Comparison of ENCODE assay signal across 1 cellular context in the genomic region with DNA sequence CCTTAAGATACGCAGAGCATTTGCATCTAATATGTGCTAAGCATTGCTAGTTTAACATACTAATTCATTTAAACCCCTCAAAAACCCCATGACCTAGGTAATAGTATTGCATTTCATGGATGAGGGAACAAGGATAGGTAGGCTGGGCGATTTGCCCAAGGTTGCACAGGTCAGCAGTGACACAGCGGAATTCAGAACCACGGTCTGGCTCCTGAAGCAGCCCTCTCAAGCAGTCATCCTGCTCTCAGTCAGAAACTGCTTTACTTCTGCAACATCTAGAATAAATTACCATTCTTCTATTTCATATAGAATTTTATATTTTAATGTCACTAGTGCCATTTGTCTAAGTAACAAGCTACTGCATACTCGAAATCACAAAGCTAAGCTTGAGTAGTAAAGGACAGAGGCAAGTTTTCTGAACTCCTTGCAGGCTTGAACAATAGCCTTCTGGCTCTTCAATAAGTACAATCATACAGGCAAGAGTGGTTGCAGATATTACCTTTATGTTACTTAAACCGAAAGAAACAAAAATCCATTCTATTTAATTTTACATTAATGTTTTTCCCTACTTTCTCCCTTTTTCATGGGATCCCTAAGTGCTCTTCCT.
TF ChIP-seq lines count a peak whose summit lies in the region.

No MANE protein-coding gene starts in this region.

TF ChIP-seq in WTC11, 78 proteins besides CTCF, POLR2A, EP300 and RAD21 (continued from another document):
- TF ChIP-seq ZNF281 (CRISPR knock-in tag; IDR thresholded peaks at IDR 0.05): no peak
- no peak for TF ChIP-seq ZNF317 (CRISPR knock-in tag; IDR thresholded peaks at IDR 0.05; ENCODE audit: borderline replicate concordance, low read depth)
- no peak for TF ChIP-seq OVOL2 (CRISPR knock-in tag; IDR thresholded peaks at IDR 0.05; ENCODE audit: borderline replicate concordance)
- TF ChIP-seq ZNF396 (CRISPR knock-in tag; IDR thresholded peaks at IDR 0.05; ENCODE audit: borderline replicate concordance): no peak
- TF ChIP-seq RELA (CRISPR knock-in tag; IDR thresholded peaks at IDR 0.05; ENCODE audit: borderline replicate concordance): no peak
- TF ChIP-seq ZNF423 (CRISPR knock-in tag; IDR thresholded peaks at IDR 0.05): no peak
- TF ChIP-seq, protein P1, sequence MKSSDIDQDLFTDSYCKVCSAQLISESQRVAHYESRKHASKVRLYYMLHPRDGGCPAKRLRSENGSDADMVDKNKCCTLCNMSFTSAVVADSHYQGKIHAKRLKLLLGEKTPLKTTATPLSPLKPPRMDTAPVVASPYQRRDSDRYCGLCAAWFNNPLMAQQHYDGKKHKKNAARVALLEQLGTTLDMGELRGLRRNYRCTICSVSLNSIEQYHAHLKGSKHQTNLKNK (CRISPR knock-in tag; IDR thresholded peaks at IDR 0.05): no peak
- TF ChIP-seq ZNF263 (CRISPR knock-in tag; IDR thresholded peaks at IDR 0.05; ENCODE audit: low read depth): no peak
- TF ChIP-seq, protein P2, sequence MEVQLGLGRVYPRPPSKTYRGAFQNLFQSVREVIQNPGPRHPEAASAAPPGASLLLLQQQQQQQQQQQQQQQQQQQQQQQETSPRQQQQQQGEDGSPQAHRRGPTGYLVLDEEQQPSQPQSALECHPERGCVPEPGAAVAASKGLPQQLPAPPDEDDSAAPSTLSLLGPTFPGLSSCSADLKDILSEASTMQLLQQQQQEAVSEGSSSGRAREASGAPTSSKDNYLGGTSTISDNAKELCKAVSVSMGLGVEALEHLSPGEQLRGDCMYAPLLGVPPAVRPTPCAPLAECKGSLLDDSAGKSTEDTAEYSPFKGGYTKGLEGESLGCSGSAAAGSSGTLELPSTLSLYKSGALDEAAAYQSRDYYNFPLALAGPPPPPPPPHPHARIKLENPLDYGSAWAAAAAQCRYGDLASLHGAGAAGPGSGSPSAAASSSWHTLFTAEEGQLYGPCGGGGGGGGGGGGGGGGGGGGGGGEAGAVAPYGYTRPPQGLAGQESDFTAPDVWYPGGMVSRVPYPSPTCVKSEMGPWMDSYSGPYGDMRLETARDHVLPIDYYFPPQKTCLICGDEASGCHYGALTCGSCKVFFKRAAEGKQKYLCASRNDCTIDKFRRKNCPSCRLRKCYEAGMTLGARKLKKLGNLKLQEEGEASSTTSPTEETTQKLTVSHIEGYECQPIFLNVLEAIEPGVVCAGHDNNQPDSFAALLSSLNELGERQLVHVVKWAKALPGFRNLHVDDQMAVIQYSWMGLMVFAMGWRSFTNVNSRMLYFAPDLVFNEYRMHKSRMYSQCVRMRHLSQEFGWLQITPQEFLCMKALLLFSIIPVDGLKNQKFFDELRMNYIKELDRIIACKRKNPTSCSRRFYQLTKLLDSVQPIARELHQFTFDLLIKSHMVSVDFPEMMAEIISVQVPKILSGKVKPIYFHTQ (CRISPR knock-in tag; IDR thresholded peaks at IDR 0.05): no peak
- no peak for TF ChIP-seq USF1 (CRISPR knock-in tag; IDR thresholded peaks at IDR 0.05)
